In genomic region chr2:208254871-208255556, GRCh38 we compare ENCODE assay signal across 8 cellular contexts. TPM values are rescaled to one million over a fixed set of nuclear protein-coding genes. Genes with fewer than 3 reads are reported as not detected.
DNase-seq lines count a peak whose midpoint lies in the region; ATAC-seq and TF ChIP-seq lines count a peak whose summit lies in the region.

IDH1 (minus strand) TSS chr2:208255071; CDS start chr2:208251551, 3,520 bp downstream.

- peak; percentile 80 for DNase-seq in NCI-H128 (lab: John Stamatoyannopoulos, UW; ENCODE audit: unreplicated experiment)
- peak; percentile 94 for DNase-seq in SW480 (ENCODE audit: low spot score)
- DNase-seq in adipocyte (ENCODE audit: low read depth), result peak; percentile 99
- peak; percentile 99 for DNase-seq in cardiac septum (ENCODE audit: low spot score)
- peak; percentile 99 for DNase-seq in posterior vena cava (ENCODE audit: low spot score)
- DNase-seq in upper lobe of right lung, result peak; percentile 98

- ATAC-seq in HG02759 (IDR thresholded peaks at IDR 0.05; ENCODE audit: unreplicated experiment) (peak; percentile 73), upper lobe of right lung (peak; percentile 98)

- H3K27me3 ChIP-seq in adipocyte (replicated peaks; ENCODE audit: control insufficient read depth, insufficient read depth, low read length), result no peaks in the 10 kb centered on the region
- no peaks in the 10 kb centered on the region for H3K27me3 ChIP-seq in upper lobe of right lung

- H3K36me3 ChIP-seq in adipocyte (ENCODE audit: control insufficient read depth, insufficient read depth, low read length, severe bottlenecking), result peaks cover 32% of the 10 kb centered on the region
- H3K36me3 ChIP-seq in upper lobe of right lung, result peaks cover 22% of the 10 kb centered on the region

- H3K27ac ChIP-seq in upper lobe of right lung, result peak within 1 kb of the TSS; percentile 78

- H3K9ac ChIP-seq in adipocyte (ENCODE audit: low read length), result peak within 1 kb of the TSS; percentile 94

- no peaks in the 10 kb centered on the region for H3K9me3 ChIP-seq in adipocyte (ENCODE audit: control insufficient read depth, low read length)
- H3K9me3 ChIP-seq in upper lobe of right lung, result no peaks in the 10 kb centered on the region

- intact Hi-C loops in cardiac septum (cut with DNase I), result loop anchor here (1.0 to 5.0 kb wide), 4 partner anchors 11 to 628 kb away; partner anchors contain the start of genes METTL21A and PIKFYVE
- intact Hi-C loops in posterior vena cava (cut with DNase I), result loop anchor here (10.0 kb wide), 1 partner anchor 80 kb away; no protein-coding TSS in a partner anchor
- intact Hi-C loops in upper lobe of right lung (cut with DNase I), result no loop called here

- H3K4me3 ChIP-seq in adipocyte (ENCODE audit: low read length) (peak within 1 kb of the TSS; percentile 93), upper lobe of right lung (peak within 1 kb of the TSS; percentile 87)

- H3K4me1 ChIP-seq in adipocyte (ENCODE audit: control insufficient read depth, insufficient read depth, low read length) (peaks cover 45% of the 10 kb centered on the region), upper lobe of right lung (peaks cover 35% of the 10 kb centered on the region)

- TF ChIP-seq CTCF in GM12874 (IDR thresholded peaks at IDR 0.05; ENCODE audit: insufficient read depth, low read depth, low read length), result peak; percentile 67
- TF ChIP-seq CTCF in upper lobe of right lung (IDR thresholded peaks at IDR 0.05), result peak; percentile 60

RNA-seq across cellular contexts. Expression of gene IDH1, which starts in this region (rescaled TPM):
- total RNA-seq in cardiac septum (17.7 TPM), posterior vena cava (10 to 100 TPM; 46.8 to 81.8 TPM), upper lobe of right lung (116 TPM)

Comparison
In these comparisons a context has a peak if more than half of its experiments do, and no peak if none do; other contexts are left out.
1. Peak in every context shown above with its lines: DNase-seq, ATAC-seq, H3K4me3 ChIP-seq and H3K27ac ChIP-seq.